ENCODE assay signal across 23 cellular contexts in the genomic region with DNA sequence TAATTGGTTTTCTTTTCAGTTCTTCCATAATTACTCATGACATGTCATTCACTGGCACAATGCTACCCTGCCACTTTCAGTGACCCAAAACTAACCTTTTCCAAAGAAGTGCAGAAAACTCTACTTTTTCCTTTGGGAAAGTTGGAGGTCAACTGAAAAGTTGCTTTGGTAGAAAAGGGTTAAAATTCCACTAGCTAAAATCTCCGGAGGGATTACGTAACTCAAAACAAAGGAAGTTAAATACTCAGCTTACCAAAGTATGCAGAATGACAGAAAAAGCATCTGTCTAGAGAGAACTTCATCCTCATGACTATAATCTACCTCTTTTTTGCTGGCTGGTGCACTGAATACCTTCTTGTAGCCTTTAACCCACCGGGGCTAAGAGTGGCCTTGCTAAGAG.
DNase-seq lines count a peak whose midpoint lies in the region; ATAC-seq and TF ChIP-seq lines count a peak whose summit lies in the region.
"Had no signal": no experiment of that assay in that cellular context is flagged by ENCODE, and none has a peak within 500 bp of the region (broad histone marks: within the 10 kb centered on the region; RNA-seq: fewer than 3 reads in every experiment).

No MANE protein-coding gene starts in this region.

- TF ChIP-seq CTCF in fibroblast of lung (conservative IDR thresholded peaks at IDR 0.05 in 1 of 2, IDR thresholded peaks at IDR 0.05 in 1 of 2; ENCODE audit: low read depth in 1 of 2, low read length in 2 of 2): no peak

- H2AFZ ChIP-seq in fibroblast of lung (ENCODE audit: low read length): no peak overlapping the region
- no peak overlapping the region for H2AFZ ChIP-seq in neuronal stem cell (ENCODE audit: low read length)

- no peak overlapping the region for H3K14ac ChIP-seq in neuronal stem cell (ENCODE audit: low read length)

- no peak overlapping the region for H2BK12ac ChIP-seq in neuronal stem cell (ENCODE audit: low read length)

- no peak overlapping the region for H4K8ac ChIP-seq in neuronal stem cell (ENCODE audit: low read depth, low read length)

- H3K27ac ChIP-seq in fibroblast of lung (ENCODE audit: insufficient read depth, low read length) (no peak overlapping the region), neuronal stem cell (replicated peaks; ENCODE audit: low read length) (peak overlapping the region; percentile 87)
- H3K27ac ChIP-seq: BLaER1, KMS-11, neutrophil, RWPE1, tibial nerve had no signal

- H3K36me3 ChIP-seq in adipocyte (ENCODE audit: control insufficient read depth, insufficient read depth, low read length, severe bottlenecking) (no peaks in the 10 kb centered on the region), fibroblast of lung (ENCODE audit: control insufficient read depth, insufficient read depth, low read length) (no peaks in the 10 kb centered on the region), neuronal stem cell (replicated peaks in 1 of 2; ENCODE audit: control insufficient read depth in 2 of 2, insufficient read depth in 2 of 2, low read length in 2 of 2) (no peaks in the 10 kb centered on the region)
- H3K36me3 ChIP-seq: BLaER1, neutrophil, tibial nerve had no signal

- ATAC-seq in HG03196 (IDR thresholded peaks at IDR 0.05; ENCODE audit: unreplicated experiment): no peak
- ATAC-seq in HG02763 (IDR thresholded peaks at IDR 0.05; ENCODE audit: unreplicated experiment): no peak
- ATAC-seq: activated T-helper 17 cell treated with anti-CD3 and anti-CD28 coated beads, Interleukin-2, amount 50 U/mL, for 72 hours; HCT116 had no signal

- H3K4me1 ChIP-seq in adipocyte (ENCODE audit: control insufficient read depth, insufficient read depth, low read length) (no peaks in the 10 kb centered on the region), fibroblast of lung (ENCODE audit: control insufficient read depth, extremely low read depth, insufficient read depth, low read length) (no peaks in the 10 kb centered on the region), neuronal stem cell (ENCODE audit: control insufficient read depth in 2 of 2, insufficient read depth in 1 of 2, low read depth in 1 of 2, low read length in 2 of 2) (peaks cover 2 to 3% of the 10 kb centered on the region in 2 donors)
- H3K4me1 ChIP-seq: BLaER1, Caco-2 had no signal

- H3K79me2 ChIP-seq in fibroblast of lung (ENCODE audit: control insufficient read depth, insufficient read depth, low read length): no peaks in the 10 kb centered on the region

- no peak overlapping the region for H3K4ac ChIP-seq in neuronal stem cell (ENCODE audit: low read length)

- H4K20me1 ChIP-seq in fibroblast of lung (ENCODE audit: control insufficient read depth, extremely low read depth, insufficient read depth, low read length): no peaks in the 10 kb centered on the region
- H4K20me1 ChIP-seq: BLaER1 had no signal

- no peak overlapping the region for H3K4me3 ChIP-seq in adipocyte (ENCODE audit: low read length)
- H3K4me3 ChIP-seq in fibroblast of lung (replicated peaks in 1 of 4; ENCODE audit: control extremely low read depth in 1 of 4, insufficient read depth in 1 of 4, low read depth in 3 of 4, low read length in 4 of 4): no peak overlapping the region
- no peak overlapping the region for H3K4me3 ChIP-seq in neuronal stem cell (ENCODE audit: low read length in 2 of 2)
- H3K4me3 ChIP-seq: BLaER1, tibial nerve had no signal

- H3K9ac ChIP-seq in adipocyte (ENCODE audit: low read length) (no peak overlapping the region), fibroblast of lung (ENCODE audit: insufficient read depth, low read length) (no peak overlapping the region), neuronal stem cell (ENCODE audit: low read depth, low read length, poor library complexity) (no peak overlapping the region)
- H3K9ac ChIP-seq: BLaER1, KMS-11 had no signal

- no peak overlapping the region for H3K23ac ChIP-seq in neuronal stem cell (ENCODE audit: low read depth, low read length, poor library complexity)

- H3K79me1 ChIP-seq in neuronal stem cell (ENCODE audit: low read depth, low read length): no peaks in the 10 kb centered on the region

- DNase-seq in EH (ENCODE audit: low read depth): peak; percentile 0
- peak; percentile 40 for DNase-seq in adipocyte (ENCODE audit: low read depth)
- DNase-seq in fibroblast of lung (ENCODE audit: low read depth in 2 of 2): peak; percentile 9 to 34
- DNase-seq in neuronal stem cell (ENCODE audit: low spot score): peak; percentile 58
- DNase-seq in kidney tubule cell (ENCODE audit: low spot score): no peak
- no peak for DNase-seq in central memory CD4-positive, alpha-beta T cell
- DNase-seq: activated CD4-positive, alpha-beta T cell treated with anti-CD3 and anti-CD28 coated beads, Interleukin-2, amount 50 U/mL, for 48 hours; aorta; Caco-2; DMS79; NCI-H1436; NCI-H2081 treated with DMSO at 0.1 percent for 48 hours; NCI-H774; small intestine had no signal

- WGBS in neuronal stem cell (ENCODE audit: extremely low coverage in 2 of 2, insufficient read length in 2 of 2, insufficient replicate concordance in 1 of 2), 2 donors: no CpG with 5 or more reads among the region's 3 CpGs

- H2BK15ac ChIP-seq in neuronal stem cell (ENCODE audit: low read length): no peak overlapping the region

- H3K9me3 ChIP-seq in adipocyte (ENCODE audit: control insufficient read depth, low read length) (no peaks in the 10 kb centered on the region), fibroblast of lung (ENCODE audit: control insufficient read depth, insufficient read depth, low read depth, low read length) (no peaks in the 10 kb centered on the region), neuronal stem cell (replicated peaks in 1 of 2; ENCODE audit: control insufficient read depth in 2 of 2, insufficient read depth in 1 of 2, low read depth in 1 of 2, low read length in 2 of 2) (no peaks in the 10 kb centered on the region)
- H3K9me3 ChIP-seq: BLaER1, Caco-2, neutrophil, tibial nerve had no signal

- H3K27me3 ChIP-seq in adipocyte (replicated peaks; ENCODE audit: control insufficient read depth, insufficient read depth, low read length) (no peaks in the 10 kb centered on the region), fibroblast of lung (ENCODE audit: control insufficient read depth, insufficient read depth, low read length) (no peaks in the 10 kb centered on the region), neuronal stem cell (ENCODE audit: control insufficient read depth in 3 of 3, insufficient read depth in 3 of 3, low read depth in 1 of 3, low read length in 3 of 3) (no peaks in the 10 kb centered on the region)
- H3K27me3 ChIP-seq: BLaER1, neutrophil, tibial nerve had no signal

- no peak overlapping the region for H2BK120ac ChIP-seq in neuronal stem cell (ENCODE audit: low read depth, low read length)

- H4K91ac ChIP-seq in neuronal stem cell (ENCODE audit: low read depth, low read length, poor library complexity): no peak overlapping the region

- H2BK5ac ChIP-seq in neuronal stem cell (ENCODE audit: low read length): no peak overlapping the region

- H2AK5ac ChIP-seq in neuronal stem cell (ENCODE audit: low read depth, low read length): no peak overlapping the region

- no peak overlapping the region for H3K4me2 ChIP-seq in fibroblast of lung (ENCODE audit: extremely low read depth, insufficient read depth, low read length)
- H3K4me2 ChIP-seq in neuronal stem cell (ENCODE audit: insufficient read depth, low read length, poor library complexity, severe bottlenecking): no peak overlapping the region
- H3K4me2 ChIP-seq: BLaER1, KMS-11 had no signal

- no peak overlapping the region for H3K18ac ChIP-seq in neuronal stem cell (ENCODE audit: low read length)

Comparison
In these comparisons a context has a peak if more than half of its experiments do, and no peak if none do; other contexts are left out.
1. DNase-seq: peak in EH (single experiment), adipocyte (single experiment), fibroblast of lung (2 of 2) and neuronal stem cell (single experiment); none in kidney tubule cell (single experiment) and central memory CD4-positive, alpha-beta T cell (single experiment).